1 cellular context compared by ENCODE assay signal in the genomic region with DNA sequence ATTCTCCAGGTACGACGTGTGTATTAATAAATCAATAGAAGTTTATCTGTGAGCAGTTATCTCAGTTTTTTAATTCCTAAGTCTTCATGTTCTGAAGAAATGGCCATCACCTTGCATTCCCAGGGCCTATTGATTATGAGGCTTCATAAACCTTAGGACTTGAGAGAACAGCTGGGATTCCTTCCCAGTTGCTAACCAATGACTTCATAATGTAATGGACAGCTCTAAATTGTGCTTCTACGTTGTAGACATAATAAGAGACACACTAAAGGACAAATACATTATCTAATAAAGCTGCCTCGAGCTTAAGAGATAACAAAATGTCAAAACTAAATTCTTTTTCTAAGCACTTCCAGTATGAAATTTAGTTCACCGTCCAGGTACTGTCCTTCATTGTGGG.
TF ChIP-seq lines count a peak whose summit lies in the region.

No MANE protein-coding gene starts in this region.

TF ChIP-seq in GM23338, 12 proteins besides CTCF, POLR2A, EP300 and RAD21 (continued from another document):
- TF ChIP-seq ZNF331 (CRISPR knock-in tag; IDR thresholded peaks at IDR 0.05; ENCODE audit: low read depth) (no peak), JUNB (IDR thresholded peaks at IDR 0.05; ENCODE audit: unreplicated experiment) (no peak), ZNF114 (CRISPR knock-in tag; IDR thresholded peaks at IDR 0.05) (no peak), EZH2 (IDR thresholded peaks at IDR 0.05; ENCODE audit: low read depth, unreplicated experiment) (no peak), POLR2AphosphoS5 (IDR thresholded peaks at IDR 0.05; ENCODE audit: low read depth) (no peak), NANOG (IDR thresholded peaks at IDR 0.05; ENCODE audit: borderline replicate concordance) (no peak), EZH2phosphoT487 (IDR thresholded peaks at IDR 0.05; ENCODE audit: unreplicated experiment) (no peak)
- TF ChIP-seq, protein P1, sequence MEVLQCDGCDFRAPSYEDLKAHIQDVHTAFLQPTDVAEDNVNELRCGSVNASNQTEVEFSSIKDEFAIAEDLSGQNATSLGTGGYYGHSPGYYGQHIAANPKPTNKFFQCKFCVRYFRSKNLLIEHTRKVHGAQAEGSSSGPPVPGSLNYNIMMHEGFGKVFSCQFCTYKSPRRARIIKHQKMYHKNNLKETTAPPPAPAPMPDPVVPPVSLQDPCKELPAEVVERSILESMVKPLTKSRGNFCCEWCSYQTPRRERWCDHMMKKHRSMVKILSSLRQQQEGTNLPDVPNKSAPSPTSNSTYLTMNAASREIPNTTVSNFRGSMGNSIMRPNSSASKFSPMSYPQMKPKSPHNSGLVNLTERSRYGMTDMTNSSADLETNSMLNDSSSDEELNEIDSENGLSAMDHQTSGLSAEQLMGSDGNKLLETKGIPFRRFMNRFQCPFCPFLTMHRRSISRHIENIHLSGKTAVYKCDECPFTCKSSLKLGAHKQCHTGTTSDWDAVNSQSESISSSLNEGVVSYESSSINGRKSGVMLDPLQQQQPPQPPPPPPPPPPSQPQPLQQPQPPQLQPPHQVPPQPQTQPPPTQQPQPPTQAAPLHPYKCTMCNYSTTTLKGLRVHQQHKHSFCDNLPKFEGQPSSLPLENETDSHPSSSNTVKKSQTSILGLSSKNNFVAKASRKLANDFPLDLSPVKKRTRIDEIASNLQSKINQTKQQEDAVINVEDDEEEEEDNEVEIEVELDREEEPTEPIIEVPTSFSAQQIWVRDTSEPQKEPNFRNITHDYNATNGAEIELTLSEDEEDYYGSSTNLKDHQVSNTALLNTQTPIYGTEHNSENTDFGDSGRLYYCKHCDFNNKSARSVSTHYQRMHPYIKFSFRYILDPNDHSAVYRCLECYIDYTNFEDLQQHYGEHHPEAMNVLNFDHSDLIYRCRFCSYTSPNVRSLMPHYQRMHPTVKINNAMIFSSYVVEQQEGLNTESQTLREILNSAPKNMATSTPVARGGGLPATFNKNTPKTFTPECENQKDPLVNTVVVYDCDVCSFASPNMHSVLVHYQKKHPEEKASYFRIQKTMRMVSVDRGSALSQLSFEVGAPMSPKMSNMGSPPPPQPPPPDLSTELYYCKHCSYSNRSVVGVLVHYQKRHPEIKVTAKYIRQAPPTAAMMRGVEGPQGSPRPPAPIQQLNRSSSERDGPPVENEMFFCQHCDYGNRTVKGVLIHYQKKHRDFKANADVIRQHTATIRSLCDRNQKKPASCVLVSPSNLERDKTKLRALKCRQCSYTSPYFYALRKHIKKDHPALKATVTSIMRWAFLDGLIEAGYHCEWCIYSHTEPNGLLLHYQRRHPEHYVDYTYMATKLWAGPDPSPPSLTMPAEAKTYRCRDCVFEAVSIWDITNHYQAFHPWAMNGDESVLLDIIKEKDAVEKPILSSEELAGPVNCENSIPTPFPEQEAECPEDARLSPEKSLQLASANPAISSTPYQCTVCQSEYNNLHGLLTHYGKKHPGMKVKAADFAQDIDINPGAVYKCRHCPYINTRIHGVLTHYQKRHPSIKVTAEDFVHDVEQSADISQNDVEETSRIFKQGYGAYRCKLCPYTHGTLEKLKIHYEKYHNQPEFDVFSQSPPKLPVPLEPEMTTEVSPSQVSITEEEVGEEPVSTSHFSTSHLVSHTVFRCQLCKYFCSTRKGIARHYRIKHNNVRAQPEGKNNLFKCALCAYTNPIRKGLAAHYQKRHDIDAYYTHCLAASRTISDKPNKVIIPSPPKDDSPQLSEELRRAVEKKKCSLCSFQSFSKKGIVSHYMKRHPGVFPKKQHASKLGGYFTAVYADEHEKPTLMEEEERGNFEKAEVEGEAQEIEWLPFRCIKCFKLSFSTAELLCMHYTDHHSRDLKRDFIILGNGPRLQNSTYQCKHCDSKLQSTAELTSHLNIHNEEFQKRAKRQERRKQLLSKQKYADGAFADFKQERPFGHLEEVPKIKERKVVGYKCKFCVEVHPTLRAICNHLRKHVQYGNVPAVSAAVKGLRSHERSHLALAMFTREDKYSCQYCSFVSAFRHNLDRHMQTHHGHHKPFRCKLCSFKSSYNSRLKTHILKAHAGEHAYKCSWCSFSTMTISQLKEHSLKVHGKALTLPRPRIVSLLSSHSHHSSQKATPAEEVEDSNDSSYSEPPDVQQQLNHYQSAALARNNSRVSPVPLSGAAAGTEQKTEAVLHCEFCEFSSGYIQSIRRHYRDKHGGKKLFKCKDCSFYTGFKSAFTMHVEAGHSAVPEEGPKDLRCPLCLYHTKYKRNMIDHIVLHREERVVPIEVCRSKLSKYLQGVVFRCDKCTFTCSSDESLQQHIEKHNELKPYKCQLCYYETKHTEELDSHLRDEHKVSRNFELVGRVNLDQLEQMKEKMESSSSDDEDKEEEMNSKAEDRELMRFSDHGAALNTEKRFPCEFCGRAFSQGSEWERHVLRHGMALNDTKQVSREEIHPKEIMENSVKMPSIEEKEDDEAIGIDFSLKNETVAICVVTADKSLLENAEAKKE (CRISPR knock-in tag; IDR thresholded peaks at IDR 0.05), result no peak
